Comparison of ENCODE assay signal across 19 cellular contexts in genomic region chr2:238839428-238839827, GRCh38. TPM values are rescaled to one million over a fixed set of nuclear protein-coding genes. Genes with fewer than 3 reads are reported as not detected.
DNase-seq lines count a peak whose midpoint lies in the region; ATAC-seq and TF ChIP-seq lines count a peak whose summit lies in the region.
"Had no signal": no experiment of that assay in that cellular context is flagged by ENCODE, and none has a peak within 500 bp of the region (broad histone marks: within the 10 kb centered on the region; RNA-seq: fewer than 3 reads in every experiment).

No MANE protein-coding gene starts in this region.

- H3K4me2 ChIP-seq in HCT116 (ENCODE audit: low read length): no peak overlapping the region
- H3K4me2 ChIP-seq: KMS-11 had no signal

- no peaks in the 10 kb centered on the region for H3K9me3 ChIP-seq in HCT116 (ENCODE audit: control insufficient read depth in 1 of 2, insufficient read depth in 1 of 2, low read depth in 1 of 2, low read length in 2 of 2)
- H3K9me3 ChIP-seq: BE2C, HAP-1, MG63 had no signal

- H2AFZ ChIP-seq in HCT116 (ENCODE audit: low read depth, low read length, poor library complexity, severe bottlenecking): no peak overlapping the region

- TF ChIP-seq RAD21 in HCT116 (IDR thresholded peaks at IDR 0.05; ENCODE audit: low read depth): peak; percentile 53; the same call in 1 of the 2 replicates

- CTCF ChIA-PET in HCT116 (lab: Charles Lee): no interaction called here

- no TSS peak for BruUV-seq in HCT116 (replicated peaks; lab: Mats Ljungman, UMichigan)

- RAD21 ChIA-PET in HCT116 (lab: Charles Lee; ENCODE audit: low non-redundant PET in 1 of 2, low total read pairs in 2 of 2, uncharacterized antibody in 2 of 2, unreplicated experiment in 2 of 2): no interaction called here

- ATAC-seq in HCT116: no peak
- ATAC-seq in HG02588 (IDR thresholded peaks at IDR 0.05; ENCODE audit: unreplicated experiment): no peak

- no peak for TF ChIP-seq POLR2A in HCT116 (IDR thresholded peaks at IDR 0.05; ENCODE audit: borderline replicate concordance, extremely low read depth, insufficient read depth, insufficient read length)

- intact Hi-C loops in HCT116 (cut with micrococcal nuclease): no loop called here

- peaks cover 5% of the 10 kb centered on the region for H3K9me3 Mint-ChIP-seq in chondrocyte (ENCODE audit: low read depth)

- no peaks in the 10 kb centered on the region for H3K4me1 ChIP-seq in HCT116 (ENCODE audit: control insufficient read depth in 1 of 2, insufficient read depth in 2 of 2, low read length in 2 of 2)
- H3K4me1 ChIP-seq: BE2C had no signal

- peaks cover 29% of the 10 kb centered on the region for H3K27me3 Mint-ChIP-seq in chondrocyte (ENCODE audit: low read depth)

- H3K4me3 ChIP-seq in HCT116 (replicated peaks in 1 of 2; ENCODE audit: low read depth in 1 of 2, low read length in 2 of 2): no peak overlapping the region
- H3K4me3 ChIP-seq: HAP-1, MG63 had no signal

- H3K36me3 ChIP-seq in HCT116 (ENCODE audit: control insufficient read depth in 1 of 2, insufficient read depth in 2 of 2, low read length in 2 of 2): no peaks in the 10 kb centered on the region
- H3K36me3 ChIP-seq: BE2C, HAP-1, MG63 had no signal

- no peaks in the 10 kb centered on the region for H4K20me1 ChIP-seq in HCT116 (ENCODE audit: insufficient read depth)

- in situ Hi-C loops in ACHN (cut with HindIII; ENCODE audit: low pct_ligation_motif_present, low pct_unique_long_range_greater_than_20kb, low sequenced_read_pairs): no loop called here

- no peak overlapping the region for H3K4me3 Mint-ChIP-seq in chondrocyte (ENCODE audit: unreplicated experiment)
- H3K4me3 Mint-ChIP-seq: CD4-positive, alpha-beta memory T cell had no signal

- no peaks in the 10 kb centered on the region for H3K79me2 ChIP-seq in HCT116 (ENCODE audit: insufficient read depth, low read length)

- H3K9me2 ChIP-seq in HCT116 (ENCODE audit: insufficient read depth): no peaks in the 10 kb centered on the region

- H3K9ac ChIP-seq in HCT116 (ENCODE audit: low read length): no peak overlapping the region
- H3K9ac ChIP-seq: KMS-11 had no signal

- peak; percentile 27 for DNase-seq in ACHN
- DNase-seq in HCT116 (ENCODE audit: low read depth, low spot score): no peak
- DNase-seq in chondrocyte (ENCODE audit: low spot score): no peak
- peak; percentile 24 to 25 for DNase-seq in lung microvascular endothelial cell (ENCODE audit: low read depth in 2 of 2)
- no peak for DNase-seq in stimulated activated CD4-positive, alpha-beta T cell treated with anti-CD3 and anti-CD28 coated beads, Interleukin-4, amount 100 ng/mL, for 4 hours
- DNase-seq in medulla oblongata (ENCODE audit: extremely low spot score): no peak
- DNase-seq in middle frontal gyrus (ENCODE audit: extremely low spot score, low spot score): no peak
- DNase-seq: BE2C; Calu3; CD4-positive, alpha-beta memory T cell; DMS53; MG63; NCI-H187; NCI-H345; NCI-H69; Right ventricle myocardium superior had no signal

- H3K4me1 Mint-ChIP-seq in chondrocyte (ENCODE audit: low read depth): no peaks in the 10 kb centered on the region
- H3K4me1 Mint-ChIP-seq: CD4-positive, alpha-beta memory T cell had no signal

- POLR2A ChIA-PET in HCT116 (lab: Charles Lee): no interaction called here

- no peak for TF ChIP-seq CTCF in HCT116 (IDR thresholded peaks at IDR 0.05 in 2 of 3, conservative IDR thresholded peaks at IDR 0.05 in 1 of 3; ENCODE audit: borderline replicate concordance in 1 of 3, insufficient read depth in 1 of 3, low read depth in 2 of 3, low read length in 2 of 3)
- TF ChIP-seq CTCF in chondrocyte (IDR thresholded peaks at IDR 0.05): peak; percentile 28

- no peaks in the 10 kb centered on the region for H3K27me3 ChIP-seq in HCT116 (ENCODE audit: insufficient read depth, low read length)
- H3K27me3 ChIP-seq: BE2C, MG63 had no signal

- no peak overlapping the region for H3K27ac ChIP-seq in HCT116 (ENCODE audit: low read depth, low read length)
- H3K27ac ChIP-seq: KMS-11 had no signal

- no peak overlapping the region for H3K27ac Mint-ChIP-seq in chondrocyte (ENCODE audit: unreplicated experiment)
- H3K27ac Mint-ChIP-seq: CD4-positive, alpha-beta memory T cell had no signal

- peaks cover 1% of the 10 kb centered on the region for H3K36me3 Mint-ChIP-seq in chondrocyte (ENCODE audit: low read depth)
- H3K36me3 Mint-ChIP-seq: CD4-positive, alpha-beta memory T cell had no signal

TF ChIP-seq in HCT116, 20 proteins besides CTCF, POLR2A, EP300 and RAD21:
- no peak for TF ChIP-seq FOSL1 (IDR thresholded peaks at IDR 0.05; ENCODE audit: low read depth)
- TF ChIP-seq SRF (IDR thresholded peaks at IDR 0.05; ENCODE audit: low read depth): no peak
- no peak for TF ChIP-seq POLR2AphosphoS5 (IDR thresholded peaks at IDR 0.05; ENCODE audit: low read depth, low read length)
- no peak for TF ChIP-seq YY1 (IDR thresholded peaks at IDR 0.05; ENCODE audit: extremely low read depth, insufficient replicate concordance, low read depth, low read length)
- no peak for TF ChIP-seq EZH2phosphoT487 (IDR thresholded peaks at IDR 0.05; ENCODE audit: borderline replicate concordance)
- no peak for TF ChIP-seq CBX3 (IDR thresholded peaks at IDR 0.05; ENCODE audit: low read depth)
- TF ChIP-seq MAX (IDR thresholded peaks at IDR 0.05): no peak
- no peak for TF ChIP-seq REST (IDR thresholded peaks at IDR 0.05; ENCODE audit: low read depth)

RNA-seq across cellular contexts. Expression of gene TWIST2, which starts 8.5 kb away (rescaled TPM):
- not detected for total RNA-seq in HCT116 (2021; ENCODE audit: unreplicated experiment)
- not detected in 2 replicates for polyA plus RNA-seq in HCT116 (2012)
- 1.8 to 9.1 TPM (median 2.4 TPM) in 3 replicates for total RNA-seq in chondrocyte
- 0.20 and 0.44 TPM in 2 replicates for total RNA-seq in lung microvascular endothelial cell
- total RNA-seq: Calu3; CD4-positive, alpha-beta memory T cell had no signal
- polyA plus RNA-seq: CD4-positive, alpha-beta memory T cell had no signal

Comparison
In these comparisons a context has a peak if more than half of its experiments do, and no peak if none do; other contexts are left out.
1. DNase-seq: peak in ACHN (single experiment) and lung microvascular endothelial cell (2 of 2); none in HCT116 (single experiment), chondrocyte (single experiment), stimulated activated CD4-positive, alpha-beta T cell treated with anti-CD3 and anti-CD28 coated beads, Interleukin-4, amount 100 ng/mL, for 4 hours (0 of 2), medulla oblongata (single experiment) and middle frontal gyrus (single experiment).